8 cellular contexts compared by ENCODE assay signal in the genomic region with DNA sequence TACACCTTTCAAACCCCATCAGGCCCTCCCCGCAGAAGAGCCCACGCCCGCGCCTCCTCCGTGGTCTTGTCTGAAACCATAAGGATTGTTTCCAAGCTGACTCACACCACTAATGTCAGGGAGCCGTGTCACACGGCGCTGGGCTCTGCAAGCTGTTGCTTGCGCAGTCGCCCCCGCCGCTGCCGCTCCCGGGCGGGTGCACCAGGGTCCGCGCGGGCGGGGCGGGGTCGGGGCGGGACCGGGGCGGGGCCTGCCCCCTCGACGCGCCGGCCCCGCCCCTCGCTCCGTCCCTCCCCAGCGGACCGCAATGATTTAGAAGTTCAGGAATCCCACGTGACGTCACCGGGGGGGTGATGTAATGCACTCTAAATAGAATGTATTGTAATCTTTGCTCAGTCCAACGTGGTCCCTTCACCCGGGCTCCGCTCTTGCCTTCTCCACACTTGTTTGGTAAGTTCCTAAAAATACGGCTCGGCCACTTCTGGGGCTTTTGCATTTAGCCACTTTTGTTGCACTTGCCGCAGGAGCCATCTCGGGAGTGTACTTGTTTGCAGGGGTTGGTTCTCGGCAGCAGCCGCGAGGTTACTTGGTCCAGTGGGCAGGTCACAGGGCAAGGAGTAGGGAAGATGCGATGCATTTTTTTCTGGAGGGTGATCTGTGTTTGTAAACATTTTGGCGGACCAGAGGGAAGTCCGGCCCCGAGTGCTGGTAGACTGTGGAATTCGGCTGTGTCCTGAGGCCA. TPM values are rescaled to one million over a fixed set of nuclear protein-coding genes. Genes with fewer than 3 reads are reported as not detected.
DNase-seq lines count a peak whose midpoint lies in the region; ATAC-seq and TF ChIP-seq lines count a peak whose summit lies in the region.

No MANE protein-coding gene starts in this region.

- peak; percentile 80 to 87 for ATAC-seq in natural killer cell treated with Interleukin-12 subunit alpha and Interleukin-12 subunit beta and Interleukin-15 and Interleukin-18, amount 100 ng/mL, for 72 hours

- H3K27ac Mint-ChIP-seq in natural killer cell treated with Interleukin-12 subunit alpha and Interleukin-12 subunit beta and Interleukin-15 and Interleukin-18, amount 100 ng/mL, for 72 hours, result peak overlapping the region; percentile 26 to 81

- peak overlapping the region; percentile 84 for H3K4me2 ChIP-seq in PC-9

- peak overlapping the region; percentile 80 for H2AFZ ChIP-seq in PC-9

- CTCF ChIA-PET in PC-9 (lab: Charles Lee), result no interaction called here

- H3K9me3 Mint-ChIP-seq in natural killer cell treated with Interleukin-12 subunit alpha and Interleukin-12 subunit beta and Interleukin-15 and Interleukin-18, amount 100 ng/mL, for 72 hours, result no peaks in the 10 kb centered on the region

- H3K4me3 ChIP-seq in HUES6 (ENCODE audit: low read depth, low read length) (peak overlapping the region; percentile 93), PC-9 (peak overlapping the region; percentile 63), fibroblast of villous mesenchyme (ENCODE audit: low read depth, low read length) (peak overlapping the region; percentile 65)

- DNase-seq in Daoy (ENCODE audit: low read depth) (peak; percentile 99), PC-9 (peak; percentile 61 to 80), fibroblast of villous mesenchyme (ENCODE audit: low read depth) (peak; percentile 94), NCI-H187 treated with DMSO at 0.1 percent for 48 hours (lab: John Stamatoyannopoulos, UW) (no peak)
- peak; percentile 55 for DNase-seq in activated naive CD4-positive, alpha-beta T cell treated with Interleukin-2 at 50 U/mL for 16 hours
- peak; percentile 79 for DNase-seq in natural killer cell treated with Interleukin-12 subunit alpha and Interleukin-12 subunit beta and Interleukin-15 and Interleukin-18, amount 100 ng/mL, for 72 hours (ENCODE audit: low spot score)
- DNase-seq in stimulated activated naive CD4-positive, alpha-beta T cell treated with Interleukin-2 at 50 U/mL for 16 hours (lab: John Stamatoyannopoulos, UW), result peak; percentile 45

- H3K4me1 ChIP-seq in HUES6 (ENCODE audit: control insufficient read depth, insufficient read depth, low read length) (peaks cover 12% of the 10 kb centered on the region; the same call in 1 of the 2 replicates), PC-9 (replicated peaks; ENCODE audit: insufficient read depth) (peaks cover 12% of the 10 kb centered on the region)

- peaks cover 5% of the 10 kb centered on the region for H3K36me3 Mint-ChIP-seq in natural killer cell treated with Interleukin-12 subunit alpha and Interleukin-12 subunit beta and Interleukin-15 and Interleukin-18, amount 100 ng/mL, for 72 hours

- POLR2A ChIA-PET in PC-9 (lab: Charles Lee; ENCODE audit: unreplicated experiment), result no interaction called here

- H3K9me2 ChIP-seq in PC-9 (ENCODE audit: insufficient read depth), result peaks cover 3% of the 10 kb centered on the region; the same call in 1 of the 2 replicates

- peaks cover 22% of the 10 kb centered on the region for H3F3A ChIP-seq in PC-9 (ENCODE audit: insufficient read depth, low read depth)

- H3K36me3 ChIP-seq in HUES6 (ENCODE audit: control insufficient read depth, insufficient read depth, low read length) (no peaks in the 10 kb centered on the region), PC-9 (ENCODE audit: low read depth) (no peaks in the 10 kb centered on the region)

- TF ChIP-seq CTCF in PC-9 (conservative IDR thresholded peaks at IDR 0.05), result no peak
- no peak for TF ChIP-seq CTCF in fibroblast of villous mesenchyme (IDR thresholded peaks at IDR 0.05; ENCODE audit: insufficient read depth, low read depth, low read length)

- peaks cover 79% of the 10 kb centered on the region for H3K27me3 ChIP-seq in HUES6 (ENCODE audit: control insufficient read depth, insufficient read depth, low read length)
- no peaks in the 10 kb centered on the region for H3K27me3 ChIP-seq in PC-9 (ENCODE audit: insufficient read depth, low read depth)

- no peaks in the 10 kb centered on the region for H4K20me1 ChIP-seq in PC-9 (ENCODE audit: insufficient read depth)

- H3K27ac ChIP-seq in HUES6 (ENCODE audit: low read depth, low read length) (no peak overlapping the region), PC-9 (peak overlapping the region; percentile 66)

- intact Hi-C loops in PC-9 (cut with micrococcal nuclease; ENCODE audit: unreplicated experiment), result no loop called here

- H3K4me3 Mint-ChIP-seq in natural killer cell treated with Interleukin-12 subunit alpha and Interleukin-12 subunit beta and Interleukin-15 and Interleukin-18, amount 100 ng/mL, for 72 hours, result peak overlapping the region; percentile 86

- no peaks in the 10 kb centered on the region for H3K79me2 ChIP-seq in PC-9 (ENCODE audit: low read depth)

- H3K9me3 ChIP-seq in HUES6 (ENCODE audit: control insufficient read depth, insufficient read depth, low read depth, low read length) (no peaks in the 10 kb centered on the region), PC-9 (ENCODE audit: insufficient read depth, low read depth) (no peaks in the 10 kb centered on the region)

- H3K9ac ChIP-seq in HUES6 (ENCODE audit: low read length), result peak overlapping the region; percentile 77

- H3K4me1 Mint-ChIP-seq in natural killer cell treated with Interleukin-12 subunit alpha and Interleukin-12 subunit beta and Interleukin-15 and Interleukin-18, amount 100 ng/mL, for 72 hours (ENCODE audit: low read depth in 2 of 2), result peaks cover 18 to 25% of the 10 kb centered on the region in 2 donors

- peaks cover 56 to 78% of the 10 kb centered on the region in 2 donors for H3K27me3 Mint-ChIP-seq in natural killer cell treated with Interleukin-12 subunit alpha and Interleukin-12 subunit beta and Interleukin-15 and Interleukin-18, amount 100 ng/mL, for 72 hours

- BruUV-seq in PC-9 (replicated peaks; lab: Mats Ljungman, UMichigan), result TSS peak; percentile 91

RNA-seq across cellular contexts. Expression of a gene that starts 3.2 kb away (rescaled TPM):
- total RNA-seq in Daoy (2014; rRNA removed; shearing (Covaris generic)), result 12.1 and 17.3 TPM in 2 replicates
- total RNA-seq in PC-9 (2021) (1.0 and 2.1 TPM in 2 replicates), fibroblast of villous mesenchyme (6.0 and 9.3 TPM in 2 replicates)
- under 1 TPM in 1 of 2 donors, not detected in 1; 0.62 TPM for total RNA-seq in natural killer cell treated with Interleukin-12 subunit alpha and Interleukin-12 subunit beta and Interleukin-15 and Interleukin-18, amount 100 ng/mL, for 72 hours
